Comparison of ENCODE assay signal across 11 cellular contexts in the genomic region with DNA sequence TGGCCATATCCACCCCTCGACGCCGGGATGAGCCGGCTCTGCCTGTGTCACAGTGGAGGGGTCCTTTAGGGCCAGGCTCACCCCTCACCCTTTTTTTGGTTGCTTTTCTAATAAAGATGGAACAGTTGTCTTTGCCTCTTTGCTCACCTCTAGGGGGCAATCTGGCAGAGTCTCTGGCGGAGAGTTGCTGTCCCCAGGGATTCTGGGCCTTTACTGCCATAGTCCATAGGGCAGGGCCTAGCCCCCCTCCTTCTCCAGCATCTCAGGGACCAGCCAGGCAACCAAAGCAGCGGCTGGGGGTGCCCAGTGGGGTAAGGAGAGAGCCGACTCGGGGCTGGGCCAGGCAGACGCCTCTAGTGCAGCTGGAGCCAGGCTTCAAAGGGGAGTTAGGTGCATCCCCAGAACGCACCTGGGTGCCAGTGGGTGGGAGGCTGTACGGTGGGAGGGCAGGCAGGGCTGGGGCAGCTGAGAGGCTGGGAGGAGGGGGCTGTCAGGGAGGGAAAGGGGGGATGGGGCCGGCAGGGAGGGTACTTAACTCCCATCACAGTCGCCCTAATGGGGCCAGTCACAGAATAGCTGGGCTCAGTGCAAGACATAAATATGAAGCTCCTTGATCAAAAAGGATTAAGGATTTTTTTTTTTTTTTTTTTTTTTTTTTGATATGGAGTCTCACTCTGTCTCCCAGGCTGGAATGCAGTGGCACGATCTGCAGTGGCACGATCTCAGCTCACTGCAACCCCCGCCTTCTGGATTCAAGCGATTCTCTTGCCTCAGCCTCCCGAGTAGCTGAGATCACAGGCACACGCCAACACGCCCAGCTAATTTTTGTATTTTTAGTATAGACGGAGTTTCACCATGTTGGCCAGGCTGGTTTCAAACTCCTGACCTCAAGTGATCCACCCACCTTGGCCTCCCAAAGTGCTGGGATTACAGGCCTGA. TPM values are rescaled to one million over a fixed set of nuclear protein-coding genes. Genes with fewer than 3 reads are reported as not detected.
A peak's percentile ranks its signal among the peaks of the same experiment; 100 is the strongest.
DNase-seq lines count a peak whose midpoint lies in the region; ATAC-seq and TF ChIP-seq lines count a peak whose summit lies in the region.
"Had no signal": no experiment of that assay in that cellular context is flagged by ENCODE, and none has a peak within 500 bp of the region (broad histone marks: within the 10 kb centered on the region; RNA-seq: fewer than 3 reads in every experiment).

No MANE protein-coding gene starts in this region.

- H3K36me3 ChIP-seq in esophagus muscularis mucosa, result peaks cover 0 to 40% (median 30%) of the 10 kb centered on the region in 4 donors
- H3K36me3 ChIP-seq in stomach, result peaks cover 13 to 58% (median 48%) of the 10 kb centered on the region in 4 donors

- H3K4me1 Mint-ChIP-seq in activated T-cell treated with anti-CD3 and anti-CD28 coated beads, Interleukin-2, amount 50 U/mL, for 24 hours (ENCODE audit: low read depth), result no peaks in the 10 kb centered on the region

- H3K27ac ChIP-seq in esophagus muscularis mucosa (replicated peaks in 1 of 4) (peak overlapping the region; percentile 83 to 88 (median 85)), stomach (peak overlapping the region in 4 of 5 donors; percentile 7 to 79 (median 57))
- H3K27ac ChIP-seq: BLaER1 treated with 17β-estradiol and CSF1 and Interleukin-3, amounts not matched to agents 10 nM and 100 nM had no signal

- no peak for ATAC-seq in HG03378 (IDR thresholded peaks at IDR 0.05; ENCODE audit: unreplicated experiment)

- peak overlapping the region; percentile 40 for H3K27ac Mint-ChIP-seq in activated T-cell treated with anti-CD3 and anti-CD28 coated beads, Interleukin-2, amount 50 U/mL, for 24 hours

- no peaks in the 10 kb centered on the region for H3K27me3 ChIP-seq in esophagus muscularis mucosa
- no peaks in the 10 kb centered on the region for H3K27me3 ChIP-seq in stomach
- H3K27me3 ChIP-seq: BLaER1 treated with 17β-estradiol and CSF1 and Interleukin-3, amounts not matched to agents 10 nM and 100 nM; dorsolateral prefrontal cortex had no signal

- TF ChIP-seq POLR2A in esophagus muscularis mucosa (IDR thresholded peaks at IDR 0.05; ENCODE audit: low read depth), result no peak
- no peak for TF ChIP-seq POLR2A in stomach (IDR thresholded peaks at IDR 0.05)

- no peak for DNase-seq in activated T-cell treated with anti-CD3 and anti-CD28 coated beads, Interleukin-2, amount 50 U/mL, for 24 hours
- no peak for DNase-seq in activated T-cell treated with anti-CD3 and anti-CD28 coated beads, Interleukin-2, amount 50 U/mL, for 1 hour
- DNase-seq in NCI-H69 (lab: John Stamatoyannopoulos, UW) (peak; percentile 60), esophagus muscularis mucosa (ENCODE audit: extremely low spot score) (no peak), stomach (no peak), NCI-H1694 (lab: John Stamatoyannopoulos, UW) (no peak), NCI-H226 (no peak)
- DNase-seq: NCI-H748 treated with DMSO at 0.1 percent for 48 hours had no signal

- no peak overlapping the region for H3K4me3 ChIP-seq in esophagus muscularis mucosa
- H3K4me3 ChIP-seq in stomach, result no peak overlapping the region
- H3K4me3 ChIP-seq: BLaER1 treated with 17β-estradiol and CSF1 and Interleukin-3, amounts not matched to agents 10 nM and 100 nM; dorsolateral prefrontal cortex had no signal

- WGBS in esophagus muscularis mucosa, result 79% methylated on average over 18 of the region's 21 CpGs
- WGBS in stomach, 5 donors, result 83 to 85% (median 85%) methylated on average over 21 of the region's 21 CpGs

- no peak for TF ChIP-seq EP300 in esophagus muscularis mucosa (IDR thresholded peaks at IDR 0.05)
- TF ChIP-seq EP300 in stomach (IDR thresholded peaks at IDR 0.05), result no peak

- no peaks in the 10 kb centered on the region for H3K9me3 ChIP-seq in esophagus muscularis mucosa
- H3K9me3 ChIP-seq in stomach, result no peaks in the 10 kb centered on the region
- H3K9me3 ChIP-seq: BLaER1 treated with 17β-estradiol and CSF1 and Interleukin-3, amounts not matched to agents 10 nM and 100 nM had no signal

- TF ChIP-seq CTCF in esophagus muscularis mucosa (IDR thresholded peaks at IDR 0.05) (peak in 1 of 3 experiments; percentile 24), stomach (IDR thresholded peaks at IDR 0.05) (no peak)

- no peaks in the 10 kb centered on the region for H3K27me3 Mint-ChIP-seq in activated T-cell treated with anti-CD3 and anti-CD28 coated beads, Interleukin-2, amount 50 U/mL, for 24 hours

- peaks cover 37% of the 10 kb centered on the region for H3K36me3 Mint-ChIP-seq in activated T-cell treated with anti-CD3 and anti-CD28 coated beads, Interleukin-2, amount 50 U/mL, for 24 hours (ENCODE audit: low read depth)

- no peak overlapping the region for H3K4me3 Mint-ChIP-seq in activated T-cell treated with anti-CD3 and anti-CD28 coated beads, Interleukin-2, amount 50 U/mL, for 24 hours

- intact Hi-C loops in esophagus muscularis mucosa (cut with DNase I), result no loop called here
- intact Hi-C loops in stomach (cut with DNase I; ENCODE audit: low total_unique reads), result no loop called here

- H3K4me1 ChIP-seq in esophagus muscularis mucosa (peaks cover 47 to 87% (median 77%) of the 10 kb centered on the region in 4 donors), stomach (peaks cover 20 to 83% (median 59%) of the 10 kb centered on the region in 4 donors)

- H3K9me3 Mint-ChIP-seq in activated T-cell treated with anti-CD3 and anti-CD28 coated beads, Interleukin-2, amount 50 U/mL, for 24 hours, result no peaks in the 10 kb centered on the region

RNA-seq across cellular contexts. Expression of gene SUSD2, which starts 2.5 kb away (rescaled TPM):
- total RNA-seq in esophagus muscularis mucosa (1 to 10 TPM; 3.3 to 10.0 (median 4.2) TPM), stomach (10 to 100 TPM in 3 of 5 donors, 1 to 10 TPM in 1, under 1 TPM in 1; 0.58 to 29.9 (median 17.5) TPM)
- polyA plus RNA-seq in stomach, result 1 to 10 TPM; 2.6 to 5.7 (median 3.2) TPM
